In the genomic region with DNA sequence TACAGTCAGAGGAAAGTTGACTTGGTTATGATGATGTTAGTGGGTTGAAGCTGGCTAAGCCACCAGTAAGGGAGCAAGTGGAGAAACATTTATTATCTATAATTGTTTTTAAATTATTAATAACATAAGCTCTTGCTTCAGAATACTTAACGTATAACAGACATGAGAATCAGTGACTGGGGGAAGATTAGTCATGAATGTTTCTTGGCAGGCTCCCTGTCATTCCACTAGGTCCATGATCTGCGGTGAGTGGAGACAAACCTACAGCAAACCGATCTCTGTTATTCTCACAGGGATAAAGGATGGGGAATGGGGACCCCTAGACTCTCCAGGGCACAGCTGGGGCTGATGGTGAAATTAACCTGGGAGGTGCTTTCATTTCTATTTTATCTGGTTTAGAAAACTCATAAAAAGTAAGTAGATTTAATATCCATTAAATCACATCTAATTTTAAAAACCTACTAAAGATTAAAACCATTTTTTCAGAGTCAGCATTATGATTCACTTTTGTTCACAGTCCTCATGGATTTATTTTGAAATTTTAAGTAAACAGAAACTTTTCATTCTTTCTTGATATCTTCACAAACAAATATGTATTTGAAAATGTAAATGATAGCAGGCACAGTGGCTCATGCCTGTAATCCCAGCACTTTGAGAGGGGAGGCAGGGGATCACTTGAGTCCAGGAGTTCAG, we compare ENCODE assay signal across 15 cellular contexts.
DNase-seq lines count a peak whose midpoint lies in the region; ATAC-seq and TF ChIP-seq lines count a peak whose summit lies in the region.
"Had no signal": no experiment of that assay in that cellular context is flagged by ENCODE, and none has a peak within 500 bp of the region (broad histone marks: within the 10 kb centered on the region; RNA-seq: fewer than 3 reads in every experiment).

No MANE protein-coding gene starts in this region.

- H3K4me3 ChIP-seq in osteoblast (ENCODE audit: insufficient read depth, low read length) (no peak overlapping the region), gastrocnemius medialis (no peak overlapping the region), trophoblast cell (ENCODE audit: low read depth, low read length) (no peak overlapping the region)
- H3K4me3 ChIP-seq: skin epidermis, stomach had no signal

- H2BK120ac ChIP-seq in trophoblast cell (ENCODE audit: insufficient read depth, low read length, poor library complexity) = no peak overlapping the region

- no peaks in the 10 kb centered on the region for H4K20me1 ChIP-seq in osteoblast (ENCODE audit: insufficient read depth, low read length)

- peak; percentile 61 for DNase-seq in ELR (ENCODE audit: low read depth)
- peak; percentile 21 for DNase-seq in NCI-H226
- peak; percentile 43 for DNase-seq in dermis blood vessel endothelial cell
- DNase-seq in osteoblast (ENCODE audit: insufficient read length, low spot score, missing footprints) = no peak
- no peak for DNase-seq in NCI-H524 treated with DMSO at 0.1 percent for 48 hours (lab: John Stamatoyannopoulos, UW)
- DNase-seq in gastrocnemius medialis = no peak
- DNase-seq in trophoblast cell = no peak
- DNase-seq: activated gamma-delta T cell treated with Interleukin-2 at 50 U/mL for 16 hours, caudate nucleus, mesendoderm, MV-4-11, NCI-H2171 treated with DMSO at 0.1 percent for 48 hours, stomach had no signal

- H3K36me3 ChIP-seq in osteoblast (ENCODE audit: insufficient read depth, low read length) (no peaks in the 10 kb centered on the region), gastrocnemius medialis (no peaks in the 10 kb centered on the region), trophoblast cell (ENCODE audit: control insufficient read depth in 1 of 2, insufficient read depth in 2 of 2, low read length in 2 of 2) (no peaks in the 10 kb centered on the region)
- H3K36me3 ChIP-seq: stomach had no signal

- no peak overlapping the region for H3K23ac ChIP-seq in trophoblast cell (ENCODE audit: low read length)

- no peak overlapping the region for H4K12ac ChIP-seq in trophoblast cell (ENCODE audit: low read depth, low read length)

- no peaks in the 10 kb centered on the region for H3K79me1 ChIP-seq in trophoblast cell (ENCODE audit: low read length)

- no peak overlapping the region for H2AFZ ChIP-seq in osteoblast (ENCODE audit: low read length)
- no peak overlapping the region for H2AFZ ChIP-seq in trophoblast cell (ENCODE audit: insufficient read depth, low read length, poor library complexity)

- in situ Hi-C loops in gastrocnemius medialis (cut with MboI; ENCODE audit: low sequenced_read_pairs in 4 of 4) = no loop called here

- H2BK5ac ChIP-seq in trophoblast cell (ENCODE audit: low read depth, low read length, poor library complexity) = no peak overlapping the region

- TF ChIP-seq CTCF in osteoblast (IDR thresholded peaks at IDR 0.05; ENCODE audit: extremely low read depth, low read depth, low read length) (no peak), gastrocnemius medialis (IDR thresholded peaks at IDR 0.05 in 4 of 5, conservative IDR thresholded peaks at IDR 0.05 in 1 of 5) (no peak)

- no peak overlapping the region for H3K4ac ChIP-seq in trophoblast cell (ENCODE audit: low read depth, low read length)

- H3K9me3 ChIP-seq in osteoblast (ENCODE audit: low read depth, low read length) = no peaks in the 10 kb centered on the region
- H3K9me3 ChIP-seq in gastrocnemius medialis = no peaks in the 10 kb centered on the region
- H3K9me3 ChIP-seq in trophoblast cell (ENCODE audit: insufficient read depth, low read depth, low read length) = no peaks in the 10 kb centered on the region

- no peak for TF ChIP-seq POLR2A in gastrocnemius medialis (IDR thresholded peaks at IDR 0.05)

- H3K4me1 ChIP-seq in osteoblast (ENCODE audit: insufficient read depth, low read length) = peaks cover 15% of the 10 kb centered on the region
- H3K4me1 ChIP-seq in gastrocnemius medialis = peaks cover 0 to 8% of the 10 kb centered on the region in 2 donors
- no peaks in the 10 kb centered on the region for H3K4me1 ChIP-seq in trophoblast cell (ENCODE audit: control insufficient read depth in 1 of 2, insufficient read depth in 2 of 2, low read length in 2 of 2)
- H3K4me1 ChIP-seq: stomach had no signal

- WGBS in trophoblast cell (ENCODE audit: extremely low coverage, insufficient coverage, insufficient read length) = no CpG with 5 or more reads among the region's 3 CpGs

- no peak overlapping the region for H3K9ac ChIP-seq in trophoblast cell (ENCODE audit: low read length)

- no peak overlapping the region for H2BK12ac ChIP-seq in trophoblast cell (ENCODE audit: low read length)

- no peak overlapping the region for H3K18ac ChIP-seq in trophoblast cell (ENCODE audit: low read length)

- H3K14ac ChIP-seq in trophoblast cell (ENCODE audit: low read length) = no peak overlapping the region

- no peak overlapping the region for H4K8ac ChIP-seq in trophoblast cell (ENCODE audit: low read depth, low read length)

- ATAC-seq in gastrocnemius medialis (no peak), HG02759 (IDR thresholded peaks at IDR 0.05; ENCODE audit: unreplicated experiment) (no peak)

- H4K91ac ChIP-seq in trophoblast cell (ENCODE audit: low read depth, low read length) = no peak overlapping the region

- no peaks in the 10 kb centered on the region for H3K79me2 ChIP-seq in osteoblast (ENCODE audit: insufficient read depth, low read length)
- no peaks in the 10 kb centered on the region for H3K79me2 ChIP-seq in trophoblast cell (ENCODE audit: control insufficient read depth, insufficient read depth, low read length, poor library complexity)

- no peak overlapping the region for H2AK5ac ChIP-seq in trophoblast cell (ENCODE audit: low read length)

- H3K4me2 ChIP-seq in osteoblast (ENCODE audit: insufficient read depth, low read length) = peak overlapping the region; percentile 65
- no peak overlapping the region for H3K4me2 ChIP-seq in trophoblast cell (ENCODE audit: low read length)

- H3K27me3 ChIP-seq in osteoblast (ENCODE audit: insufficient read depth, low read length) = no peaks in the 10 kb centered on the region
- no peaks in the 10 kb centered on the region for H3K27me3 ChIP-seq in gastrocnemius medialis
- H3K27me3 ChIP-seq in trophoblast cell (ENCODE audit: insufficient read depth, low read length) = no peaks in the 10 kb centered on the region
- H3K27me3 ChIP-seq: stomach had no signal

- H3K27ac ChIP-seq in osteoblast (ENCODE audit: low read depth, low read length) (peak overlapping the region; percentile 50), gastrocnemius medialis (no peak overlapping the region), trophoblast cell (ENCODE audit: low read depth, low read length) (no peak overlapping the region)
- H3K27ac ChIP-seq: skin epidermis, stomach had no signal

- intact Hi-C loops in gastrocnemius medialis (cut with DNase I; ENCODE audit: low total_unique reads) = no loop called here

Comparison
In these comparisons a context has a peak if more than half of its experiments do, and no peak if none do; other contexts are left out.
1. DNase-seq: peak in ELR (single experiment), NCI-H226 (single experiment) and dermis blood vessel endothelial cell (single experiment); none in osteoblast (single experiment), NCI-H524 treated with DMSO at 0.1 percent for 48 hours (single experiment), gastrocnemius medialis (0 of 2) and trophoblast cell (0 of 2).